Comparison of ENCODE assay signal across 1 cellular context in the genomic region with DNA sequence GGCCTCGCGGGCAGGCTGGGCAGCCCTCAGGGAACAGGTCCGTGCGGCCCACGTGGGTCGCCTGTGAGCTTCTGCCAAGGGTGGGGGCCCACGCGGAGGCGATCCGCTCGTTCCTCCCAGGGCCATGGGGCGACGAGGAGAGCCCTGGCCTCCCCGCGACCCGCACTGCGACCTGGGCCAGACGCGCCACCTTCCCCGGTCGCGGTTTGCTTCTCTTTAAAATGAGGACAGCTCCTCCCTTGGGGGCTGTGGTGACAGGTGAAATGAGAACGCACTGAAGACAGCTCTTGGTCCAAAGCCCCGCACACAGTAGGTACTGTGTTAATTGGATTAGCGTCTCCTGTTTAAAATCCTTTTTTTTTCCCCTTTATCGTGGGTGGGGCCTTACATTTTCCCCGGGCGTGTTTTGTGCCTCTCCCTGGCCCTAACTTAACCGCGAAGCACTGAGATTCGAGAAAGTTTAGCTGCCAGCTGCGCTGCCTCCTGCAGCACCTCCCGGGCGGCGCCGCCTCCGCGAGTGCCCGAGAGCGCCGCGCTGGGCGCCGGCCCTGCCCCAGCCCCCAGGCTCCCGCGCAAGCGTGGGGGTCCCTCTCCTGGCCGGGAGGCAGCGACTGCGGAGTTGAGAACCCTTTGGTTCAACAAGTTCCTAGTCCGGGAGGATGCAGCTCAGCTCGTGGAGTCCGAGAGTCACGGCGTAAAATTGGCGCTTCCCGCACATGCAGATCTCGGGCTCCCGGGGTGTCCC.
TF ChIP-seq lines count a peak whose summit lies in the region.

No MANE protein-coding gene starts in this region.

TF ChIP-seq in HepG2, 621 proteins besides CTCF, POLR2A, EP300 and RAD21 (continued from another document and continues in another):
- TF ChIP-seq, protein P1, sequence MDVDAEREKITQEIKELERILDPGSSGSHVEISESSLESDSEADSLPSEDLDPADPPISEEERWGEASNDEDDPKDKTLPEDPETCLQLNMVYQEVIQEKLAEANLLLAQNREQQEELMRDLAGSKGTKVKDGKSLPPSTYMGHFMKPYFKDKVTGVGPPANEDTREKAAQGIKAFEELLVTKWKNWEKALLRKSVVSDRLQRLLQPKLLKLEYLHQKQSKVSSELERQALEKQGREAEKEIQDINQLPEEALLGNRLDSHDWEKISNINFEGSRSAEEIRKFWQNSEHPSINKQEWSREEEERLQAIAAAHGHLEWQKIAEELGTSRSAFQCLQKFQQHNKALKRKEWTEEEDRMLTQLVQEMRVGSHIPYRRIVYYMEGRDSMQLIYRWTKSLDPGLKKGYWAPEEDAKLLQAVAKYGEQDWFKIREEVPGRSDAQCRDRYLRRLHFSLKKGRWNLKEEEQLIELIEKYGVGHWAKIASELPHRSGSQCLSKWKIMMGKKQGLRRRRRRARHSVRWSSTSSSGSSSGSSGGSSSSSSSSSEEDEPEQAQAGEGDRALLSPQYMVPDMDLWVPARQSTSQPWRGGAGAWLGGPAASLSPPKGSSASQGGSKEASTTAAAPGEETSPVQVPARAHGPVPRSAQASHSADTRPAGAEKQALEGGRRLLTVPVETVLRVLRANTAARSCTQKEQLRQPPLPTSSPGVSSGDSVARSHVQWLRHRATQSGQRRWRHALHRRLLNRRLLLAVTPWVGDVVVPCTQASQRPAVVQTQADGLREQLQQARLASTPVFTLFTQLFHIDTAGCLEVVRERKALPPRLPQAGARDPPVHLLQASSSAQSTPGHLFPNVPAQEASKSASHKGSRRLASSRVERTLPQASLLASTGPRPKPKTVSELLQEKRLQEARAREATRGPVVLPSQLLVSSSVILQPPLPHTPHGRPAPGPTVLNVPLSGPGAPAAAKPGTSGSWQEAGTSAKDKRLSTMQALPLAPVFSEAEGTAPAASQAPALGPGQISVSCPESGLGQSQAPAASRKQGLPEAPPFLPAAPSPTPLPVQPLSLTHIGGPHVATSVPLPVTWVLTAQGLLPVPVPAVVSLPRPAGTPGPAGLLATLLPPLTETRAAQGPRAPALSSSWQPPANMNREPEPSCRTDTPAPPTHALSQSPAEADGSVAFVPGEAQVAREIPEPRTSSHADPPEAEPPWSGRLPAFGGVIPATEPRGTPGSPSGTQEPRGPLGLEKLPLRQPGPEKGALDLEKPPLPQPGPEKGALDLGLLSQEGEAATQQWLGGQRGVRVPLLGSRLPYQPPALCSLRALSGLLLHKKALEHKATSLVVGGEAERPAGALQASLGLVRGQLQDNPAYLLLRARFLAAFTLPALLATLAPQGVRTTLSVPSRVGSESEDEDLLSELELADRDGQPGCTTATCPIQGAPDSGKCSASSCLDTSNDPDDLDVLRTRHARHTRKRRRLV (CRISPR knock-in tag; IDR thresholded peaks at IDR 0.05) = no peak
- TF ChIP-seq, protein P2, sequence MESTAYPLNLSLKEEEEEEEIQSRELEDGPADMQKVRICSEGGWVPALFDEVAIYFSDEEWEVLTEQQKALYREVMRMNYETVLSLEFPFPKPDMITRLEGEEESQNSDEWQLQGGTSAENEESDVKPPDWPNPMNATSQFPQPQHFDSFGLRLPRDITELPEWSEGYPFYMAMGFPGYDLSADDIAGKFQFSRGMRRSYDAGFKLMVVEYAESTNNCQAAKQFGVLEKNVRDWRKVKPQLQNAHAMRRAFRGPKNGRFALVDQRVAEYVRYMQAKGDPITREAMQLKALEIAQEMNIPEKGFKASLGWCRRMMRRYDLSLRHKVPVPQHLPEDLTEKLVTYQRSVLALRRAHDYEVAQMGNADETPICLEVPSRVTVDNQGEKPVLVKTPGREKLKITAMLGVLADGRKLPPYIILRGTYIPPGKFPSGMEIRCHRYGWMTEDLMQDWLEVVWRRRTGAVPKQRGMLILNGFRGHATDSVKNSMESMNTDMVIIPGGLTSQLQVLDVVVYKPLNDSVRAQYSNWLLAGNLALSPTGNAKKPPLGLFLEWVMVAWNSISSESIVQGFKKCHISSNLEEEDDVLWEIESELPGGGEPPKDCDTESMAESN (CRISPR knock-in tag; conservative IDR thresholded peaks at IDR 0.05) = peak; percentile 65
- TF ChIP-seq RXRA (CRISPR knock-in tag; IDR thresholded peaks at IDR 0.05) (no peak; the same call in 1 of the 2 replicates), KLF12 (CRISPR knock-in tag; IDR thresholded peaks at IDR 0.05; ENCODE audit: borderline replicate concordance) (no peak), STAT5B (CRISPR knock-in tag; IDR thresholded peaks at IDR 0.05) (no peak), ATRX (CRISPR knock-in tag; IDR thresholded peaks at IDR 0.05; ENCODE audit: borderline replicate concordance) (no peak), PAWR (CRISPR knock-in tag; IDR thresholded peaks at IDR 0.05; ENCODE audit: borderline replicate concordance) (no peak), RARG (CRISPR knock-in tag; IDR thresholded peaks at IDR 0.05; ENCODE audit: low read depth) (no peak), ZKSCAN8 (CRISPR knock-in tag; IDR thresholded peaks at IDR 0.05; ENCODE audit: borderline replicate concordance) (no peak), ZNF883 (CRISPR knock-in tag; IDR thresholded peaks at IDR 0.05; ENCODE audit: not compliant biosample characterization) (peak; percentile 63), ZNF616 (CRISPR knock-in tag; IDR thresholded peaks at IDR 0.05; ENCODE audit: low read depth) (0 out of 2 replicates have a peak, but pooled peaks have one; percentile 52), MTA3 (CRISPR knock-in tag; IDR thresholded peaks at IDR 0.05) (no peak), NFATC3 (CRISPR knock-in tag; IDR thresholded peaks at IDR 0.05) (peak; percentile 30; the same call in 1 of the 2 replicates), SAP130 (CRISPR knock-in tag; IDR thresholded peaks at IDR 0.05; ENCODE audit: low read depth) (peak; percentile 59), ZNF724P (CRISPR knock-in tag; IDR thresholded peaks at IDR 0.05; ENCODE audit: borderline replicate concordance) (no peak; the same call in 1 of the 2 replicates), IRF2 (CRISPR knock-in tag; IDR thresholded peaks at IDR 0.05) (no peak), HOXA3 (CRISPR knock-in tag; IDR thresholded peaks at IDR 0.05) (peak; percentile 29; the same call in 1 of the 2 replicates), ZFY (CRISPR knock-in tag; IDR thresholded peaks at IDR 0.05) (no peak; the same call in none of the 2 replicates), ZFP1 (CRISPR knock-in tag; IDR thresholded peaks at IDR 0.05) (no peak), TARDBP (CRISPR knock-in tag; IDR thresholded peaks at IDR 0.05) (0 out of 2 replicates have a peak, but pooled peaks have one; percentile 42), ESRRA (CRISPR knock-in tag; IDR thresholded peaks at IDR 0.05; ENCODE audit: low read depth) (no peak), WIZ (CRISPR knock-in tag; IDR thresholded peaks at IDR 0.05) (0 out of 2 replicates have a peak, but pooled peaks have one; percentile 67), ARNT2 (CRISPR knock-in tag; IDR thresholded peaks at IDR 0.05; ENCODE audit: low read depth) (peak; percentile 34; the same call in 1 of the 2 replicates), ZNF441 (CRISPR knock-in tag; IDR thresholded peaks at IDR 0.05; ENCODE audit: borderline replicate concordance) (no peak), ZC3H13 (CRISPR knock-in tag; IDR thresholded peaks at IDR 0.05) (no peak; the same call in 1 of the 2 replicates), GTF2F1 (IDR thresholded peaks at IDR 0.05; ENCODE audit: low read length) (no peak), KDM5B (CRISPR knock-in tag; IDR thresholded peaks at IDR 0.05; ENCODE audit: borderline replicate concordance) (peak; percentile 48; the same call in 1 of the 2 replicates)
- TF ChIP-seq, protein P3, sequence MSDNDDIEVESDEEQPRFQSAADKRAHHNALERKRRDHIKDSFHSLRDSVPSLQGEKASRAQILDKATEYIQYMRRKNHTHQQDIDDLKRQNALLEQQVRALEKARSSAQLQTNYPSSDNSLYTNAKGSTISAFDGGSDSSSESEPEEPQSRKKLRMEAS (IDR thresholded peaks at IDR 0.05) = peak; percentile 59
- TF ChIP-seq, protein P4, sequence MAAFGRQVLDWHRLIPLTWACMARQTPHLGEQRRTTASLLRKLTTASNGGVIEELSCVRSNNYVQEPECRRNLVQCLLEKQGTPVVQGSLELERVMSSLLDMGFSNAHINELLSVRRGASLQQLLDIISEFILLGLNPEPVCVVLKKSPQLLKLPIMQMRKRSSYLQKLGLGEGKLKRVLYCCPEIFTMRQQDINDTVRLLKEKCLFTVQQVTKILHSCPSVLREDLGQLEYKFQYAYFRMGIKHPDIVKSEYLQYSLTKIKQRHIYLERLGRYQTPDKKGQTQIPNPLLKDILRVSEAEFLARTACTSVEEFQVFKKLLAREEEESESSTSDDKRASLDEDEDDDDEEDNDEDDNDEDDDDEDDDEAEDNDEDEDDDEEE (CRISPR knock-in tag; IDR thresholded peaks at IDR 0.05) = 0 out of 2 replicates have a peak, but pooled peaks have one; percentile 13
- TF ChIP-seq, protein P5, sequence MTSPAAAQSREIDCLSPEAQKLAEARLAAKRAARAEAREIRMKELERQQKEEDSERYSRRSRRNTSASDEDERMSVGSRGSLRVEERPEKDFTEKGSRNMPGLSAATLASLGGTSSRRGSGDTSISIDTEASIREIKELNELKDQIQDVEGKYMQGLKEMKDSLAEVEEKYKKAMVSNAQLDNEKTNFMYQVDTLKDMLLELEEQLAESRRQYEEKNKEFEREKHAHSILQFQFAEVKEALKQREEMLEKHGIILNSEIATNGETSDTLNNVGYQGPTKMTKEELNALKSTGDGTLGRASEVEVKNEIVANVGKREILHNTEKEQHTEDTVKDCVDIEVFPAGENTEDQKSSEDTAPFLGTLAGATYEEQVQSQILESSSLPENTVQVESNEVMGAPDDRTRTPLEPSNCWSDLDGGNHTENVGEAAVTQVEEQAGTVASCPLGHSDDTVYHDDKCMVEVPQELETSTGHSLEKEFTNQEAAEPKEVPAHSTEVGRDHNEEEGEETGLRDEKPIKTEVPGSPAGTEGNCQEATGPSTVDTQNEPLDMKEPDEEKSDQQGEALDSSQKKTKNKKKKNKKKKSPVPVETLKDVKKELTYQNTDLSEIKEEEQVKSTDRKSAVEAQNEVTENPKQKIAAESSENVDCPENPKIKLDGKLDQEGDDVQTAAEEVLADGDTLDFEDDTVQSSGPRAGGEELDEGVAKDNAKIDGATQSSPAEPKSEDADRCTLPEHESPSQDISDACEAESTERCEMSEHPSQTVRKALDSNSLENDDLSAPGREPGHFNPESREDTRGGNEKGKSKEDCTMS (CRISPR knock-in tag; conservative IDR thresholded peaks at IDR 0.05) = no peak
- TF ChIP-seq, protein P6, sequence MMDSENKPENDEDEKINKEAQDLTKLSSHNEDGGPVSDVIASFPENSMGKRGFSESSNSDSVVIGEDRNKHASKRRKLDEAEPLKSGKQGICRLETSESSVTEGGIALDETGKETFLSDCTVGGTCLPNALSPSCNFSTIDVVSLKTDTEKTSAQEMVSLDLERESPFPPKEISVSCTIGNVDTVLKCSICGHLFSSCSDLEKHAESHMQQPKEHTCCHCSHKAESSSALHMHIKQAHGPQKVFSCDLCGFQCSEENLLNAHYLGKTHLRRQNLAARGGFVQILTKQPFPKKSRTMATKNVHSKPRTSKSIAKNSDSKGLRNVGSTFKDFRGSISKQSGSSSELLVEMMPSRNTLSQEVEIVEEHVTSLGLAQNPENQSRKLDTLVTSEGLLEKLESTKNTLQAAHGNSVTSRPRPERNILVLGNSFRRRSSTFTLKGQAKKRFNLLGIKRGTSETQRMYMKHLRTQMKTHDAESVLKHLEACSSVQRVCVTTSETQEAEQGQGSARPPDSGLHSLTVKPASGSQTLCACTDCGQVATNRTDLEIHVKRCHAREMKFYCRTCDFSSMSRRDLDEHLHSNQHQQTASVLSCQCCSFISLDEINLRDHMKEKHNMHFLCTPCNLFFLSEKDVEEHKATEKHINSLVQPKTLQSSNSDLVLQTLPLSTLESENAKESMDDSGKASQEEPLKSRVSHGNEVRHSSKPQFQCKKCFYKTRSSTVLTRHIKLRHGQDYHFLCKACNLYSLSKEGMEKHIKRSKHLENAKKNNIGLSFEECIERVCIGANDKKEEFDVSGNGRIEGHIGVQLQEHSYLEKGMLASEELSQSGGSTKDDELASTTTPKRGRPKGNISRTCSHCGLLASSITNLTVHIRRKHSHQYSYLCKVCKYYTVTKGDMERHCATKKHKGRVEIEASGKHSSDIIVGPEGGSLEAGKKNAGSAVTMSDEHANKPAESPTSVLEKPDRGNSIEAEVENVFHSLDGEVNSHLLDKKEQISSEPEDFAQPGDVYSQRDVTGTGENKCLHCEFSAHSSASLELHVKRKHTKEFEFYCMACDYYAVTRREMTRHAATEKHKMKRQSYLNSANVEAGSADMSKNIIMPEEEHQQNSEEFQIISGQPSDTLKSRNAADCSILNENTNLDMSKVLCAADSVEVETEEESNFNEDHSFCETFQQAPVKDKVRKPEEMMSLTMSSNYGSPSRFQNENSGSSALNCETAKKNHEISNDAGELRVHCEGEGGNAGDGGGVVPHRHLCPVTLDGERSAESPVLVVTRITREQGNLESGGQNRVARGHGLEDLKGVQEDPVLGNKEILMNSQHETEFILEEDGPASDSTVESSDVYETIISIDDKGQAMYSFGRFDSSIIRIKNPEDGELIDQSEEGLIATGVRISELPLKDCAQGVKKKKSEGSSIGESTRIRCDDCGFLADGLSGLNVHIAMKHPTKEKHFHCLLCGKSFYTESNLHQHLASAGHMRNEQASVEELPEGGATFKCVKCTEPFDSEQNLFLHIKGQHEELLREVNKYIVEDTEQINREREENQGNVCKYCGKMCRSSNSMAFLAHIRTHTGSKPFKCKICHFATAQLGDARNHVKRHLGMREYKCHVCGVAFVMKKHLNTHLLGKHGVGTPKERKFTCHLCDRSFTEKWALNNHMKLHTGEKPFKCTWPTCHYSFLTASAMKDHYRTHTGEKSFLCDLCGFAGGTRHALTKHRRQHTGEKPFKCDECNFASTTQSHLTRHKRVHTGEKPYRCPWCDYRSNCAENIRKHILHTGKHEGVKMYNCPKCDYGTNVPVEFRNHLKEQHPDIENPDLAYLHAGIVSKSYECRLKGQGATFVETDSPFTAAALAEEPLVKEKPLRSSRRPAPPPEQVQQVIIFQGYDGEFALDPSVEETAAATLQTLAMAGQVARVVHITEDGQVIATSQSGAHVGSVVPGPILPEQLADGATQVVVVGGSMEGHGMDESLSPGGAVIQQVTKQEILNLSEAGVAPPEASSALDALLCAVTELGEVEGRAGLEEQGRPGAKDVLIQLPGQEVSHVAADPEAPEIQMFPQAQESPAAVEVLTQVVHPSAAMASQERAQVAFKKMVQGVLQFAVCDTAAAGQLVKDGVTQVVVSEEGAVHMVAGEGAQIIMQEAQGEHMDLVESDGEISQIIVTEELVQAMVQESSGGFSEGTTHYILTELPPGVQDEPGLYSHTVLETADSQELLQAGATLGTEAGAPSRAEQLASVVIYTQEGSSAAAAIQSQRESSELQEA (CRISPR knock-in tag; IDR thresholded peaks at IDR 0.05; ENCODE audit: not compliant biosample characterization) = no peak
- TF ChIP-seq, protein P7, sequence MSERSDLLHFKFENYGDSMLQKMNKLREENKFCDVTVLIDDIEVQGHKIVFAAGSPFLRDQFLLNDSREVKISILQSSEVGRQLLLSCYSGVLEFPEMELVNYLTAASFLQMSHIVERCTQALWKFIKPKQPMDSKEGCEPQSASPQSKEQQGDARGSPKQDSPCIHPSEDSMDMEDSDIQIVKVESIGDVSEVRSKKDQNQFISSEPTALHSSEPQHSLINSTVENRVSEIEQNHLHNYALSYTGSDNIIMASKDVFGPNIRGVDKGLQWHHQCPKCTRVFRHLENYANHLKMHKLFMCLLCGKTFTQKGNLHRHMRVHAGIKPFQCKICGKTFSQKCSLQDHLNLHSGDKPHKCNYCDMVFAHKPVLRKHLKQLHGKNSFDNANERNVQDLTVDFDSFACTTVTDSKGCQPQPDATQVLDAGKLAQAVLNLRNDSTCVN (CRISPR knock-in tag; IDR thresholded peaks at IDR 0.05; ENCODE audit: borderline replicate concordance) = peak; percentile 13; the same call in 1 of the 2 replicates
- TF ChIP-seq, protein P8, sequence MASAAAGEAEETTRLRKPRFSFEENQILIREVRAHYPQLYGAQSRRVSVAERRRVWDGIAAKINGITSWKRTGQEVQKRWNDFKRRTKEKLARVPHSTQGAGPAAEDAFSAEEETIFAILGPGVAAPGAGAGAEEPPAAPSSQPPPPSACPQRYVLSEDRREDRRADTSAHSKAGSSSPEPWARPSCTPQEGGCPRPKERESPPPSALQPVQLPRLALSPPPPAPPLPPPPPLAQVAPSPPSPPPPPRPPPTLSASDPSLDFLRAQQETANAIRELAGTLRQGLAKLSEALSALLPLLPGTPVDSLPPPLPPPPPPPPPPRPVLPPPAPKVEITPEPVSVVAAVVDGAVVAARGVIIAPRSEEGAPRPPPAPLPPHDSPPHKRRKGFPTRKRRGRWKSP (CRISPR knock-in tag; IDR thresholded peaks at IDR 0.05) = peak; percentile 78
